In genomic region chr1:235883261-235883927, GRCh38 we compare ENCODE assay signal across 8 cellular contexts. TPM values are rescaled to one million over a fixed set of nuclear protein-coding genes. Genes with fewer than 3 reads are reported as not detected.
DNase-seq lines count a peak whose midpoint lies in the region; ATAC-seq and TF ChIP-seq lines count a peak whose summit lies in the region.

No MANE protein-coding gene starts in this region.

- POLR2A ChIA-PET in RWPE1 (lab: Yijun Ruan, JAX; ENCODE audit: low non-redundant PET), result no interaction called here

- CTCF ChIA-PET in RWPE1 (lab: Yijun Ruan, JAX), result no interaction called here

- H3K27me3 ChIP-seq in neuronal stem cell (ENCODE audit: control insufficient read depth in 3 of 3, insufficient read depth in 3 of 3, low read depth in 1 of 3, low read length in 3 of 3), result peaks cover 0 to 17% (median 0%) of the 10 kb centered on the region in 3 experiments

- H3K9ac ChIP-seq in neuronal stem cell (ENCODE audit: low read depth, low read length, poor library complexity), result no peak overlapping the region

- peak overlapping the region; percentile 47 for H3K27ac ChIP-seq in C4-2B
- 0 out of 2 replicates have a peak overlapping the region, but pooled peaks have one; percentile 1 for H3K27ac ChIP-seq in RWPE1
- peak overlapping the region; percentile 4 for H3K27ac ChIP-seq in epithelial cell of prostate
- no peak overlapping the region for H3K27ac ChIP-seq in neuronal stem cell (replicated peaks; ENCODE audit: low read length)

- no peak overlapping the region for H3K4me2 ChIP-seq in neuronal stem cell (ENCODE audit: insufficient read depth, low read length, poor library complexity, severe bottlenecking)

- no peak overlapping the region for H4K8ac ChIP-seq in neuronal stem cell (ENCODE audit: low read depth, low read length)

- no peak overlapping the region for H3K14ac ChIP-seq in neuronal stem cell (ENCODE audit: low read length)

- no peaks in the 10 kb centered on the region for H3K9me3 ChIP-seq in neuronal stem cell (replicated peaks in 1 of 2; ENCODE audit: control insufficient read depth in 2 of 2, insufficient read depth in 1 of 2, low read depth in 1 of 2, low read length in 2 of 2)

- H4K91ac ChIP-seq in neuronal stem cell (ENCODE audit: low read depth, low read length, poor library complexity), result peak overlapping the region; percentile 22

- H3K23ac ChIP-seq in neuronal stem cell (ENCODE audit: low read depth, low read length, poor library complexity), result no peak overlapping the region

- no peak overlapping the region for H2BK5ac ChIP-seq in neuronal stem cell (ENCODE audit: low read length)

- peak overlapping the region; percentile 24 for H2BK120ac ChIP-seq in neuronal stem cell (ENCODE audit: low read depth, low read length)

- H2BK12ac ChIP-seq in neuronal stem cell (ENCODE audit: low read length), result no peak overlapping the region

- H3K79me1 ChIP-seq in neuronal stem cell (ENCODE audit: low read depth, low read length), result no peaks in the 10 kb centered on the region

- H2AFZ ChIP-seq in neuronal stem cell (ENCODE audit: low read length), result peak overlapping the region; percentile 26

- H3K36me3 ChIP-seq in neuronal stem cell (replicated peaks in 1 of 2; ENCODE audit: control insufficient read depth in 2 of 2, insufficient read depth in 2 of 2, low read length in 2 of 2), result no peaks in the 10 kb centered on the region

- TF ChIP-seq CTCF in C4-2B (conservative IDR thresholded peaks at IDR 0.05) (no peak), RWPE1 (conservative IDR thresholded peaks at IDR 0.05; ENCODE audit: low read depth) (no peak)

- no peak overlapping the region for H3K4ac ChIP-seq in neuronal stem cell (ENCODE audit: low read length)

- WGBS in neuronal stem cell (ENCODE audit: extremely low coverage in 2 of 2, insufficient read length in 2 of 2, insufficient replicate concordance in 1 of 2), 2 donors, result no CpG with 5 or more reads among the region's 12 CpGs

- ATAC-seq in HG03565 (IDR thresholded peaks at IDR 0.05; ENCODE audit: unreplicated experiment), result no peak

- no peak overlapping the region for H3K4me3 ChIP-seq in neuronal stem cell (ENCODE audit: low read length in 2 of 2)

- H2BK15ac ChIP-seq in neuronal stem cell (ENCODE audit: low read length), result no peak overlapping the region

- no peak overlapping the region for H3K18ac ChIP-seq in neuronal stem cell (ENCODE audit: low read length)

- DNase-seq in HCEC 1CT (peak; percentile 92), RWPE1 (ENCODE audit: low spot score) (peak; percentile 28), epithelial cell of prostate (ENCODE audit: low read depth, low spot score) (peak; percentile 48), neuronal stem cell (ENCODE audit: low spot score) (no peak)
- DNase-seq in activated CD8-positive, alpha-beta memory T cell treated with anti-CD3 and anti-CD28 coated beads for 24 hours, result no peak
- no peak for DNase-seq in activated CD4-positive, alpha-beta T cell treated with anti-CD3 and anti-CD28 coated beads for 4 hours

- no peak overlapping the region for H2AK5ac ChIP-seq in neuronal stem cell (ENCODE audit: low read depth, low read length)

- peaks cover 0 to 3% of the 10 kb centered on the region in 2 donors for H3K4me1 ChIP-seq in neuronal stem cell (ENCODE audit: control insufficient read depth in 2 of 2, insufficient read depth in 1 of 2, low read depth in 1 of 2, low read length in 2 of 2)

RNA-seq across cellular contexts. Expression of gene LYST, which starts 16.7 kb away (rescaled TPM):
- 2.1 TPM for polyA plus RNA-seq in neuronal stem cell (2013, experiment 1 of 2)
- 1.4 TPM for polyA plus RNA-seq in neuronal stem cell (2013, experiment 2 of 2)

Comparison
In these comparisons a context has a peak if more than half of its experiments do, and no peak if none do; other contexts are left out.
1. DNase-seq: peak in HCEC 1CT (single experiment), RWPE1 (single experiment) and epithelial cell of prostate (single experiment); none in neuronal stem cell (single experiment), activated CD8-positive, alpha-beta memory T cell treated with anti-CD3 and anti-CD28 coated beads for 24 hours (single experiment) and activated CD4-positive, alpha-beta T cell treated with anti-CD3 and anti-CD28 coated beads for 4 hours (0 of 2).